1 cellular context compared by ENCODE assay signal in genomic region chr10:7792541-7792940, GRCh38.
TF ChIP-seq lines count a peak whose summit lies in the region.

No MANE protein-coding gene starts in this region.

TF ChIP-seq in WTC11, 78 proteins besides CTCF, POLR2A, EP300 and RAD21 (continued from another document):
- TF ChIP-seq ZNF281 (CRISPR knock-in tag; IDR thresholded peaks at IDR 0.05) = no peak
- no peak for TF ChIP-seq PRDM15 (CRISPR knock-in tag; IDR thresholded peaks at IDR 0.05)
- no peak for TF ChIP-seq ERG (CRISPR knock-in tag; IDR thresholded peaks at IDR 0.05)
- no peak for TF ChIP-seq SP1 (CRISPR knock-in tag; conservative IDR thresholded peaks at IDR 0.05)
